Comparison of ENCODE assay signal across 10 cellular contexts in the genomic region with DNA sequence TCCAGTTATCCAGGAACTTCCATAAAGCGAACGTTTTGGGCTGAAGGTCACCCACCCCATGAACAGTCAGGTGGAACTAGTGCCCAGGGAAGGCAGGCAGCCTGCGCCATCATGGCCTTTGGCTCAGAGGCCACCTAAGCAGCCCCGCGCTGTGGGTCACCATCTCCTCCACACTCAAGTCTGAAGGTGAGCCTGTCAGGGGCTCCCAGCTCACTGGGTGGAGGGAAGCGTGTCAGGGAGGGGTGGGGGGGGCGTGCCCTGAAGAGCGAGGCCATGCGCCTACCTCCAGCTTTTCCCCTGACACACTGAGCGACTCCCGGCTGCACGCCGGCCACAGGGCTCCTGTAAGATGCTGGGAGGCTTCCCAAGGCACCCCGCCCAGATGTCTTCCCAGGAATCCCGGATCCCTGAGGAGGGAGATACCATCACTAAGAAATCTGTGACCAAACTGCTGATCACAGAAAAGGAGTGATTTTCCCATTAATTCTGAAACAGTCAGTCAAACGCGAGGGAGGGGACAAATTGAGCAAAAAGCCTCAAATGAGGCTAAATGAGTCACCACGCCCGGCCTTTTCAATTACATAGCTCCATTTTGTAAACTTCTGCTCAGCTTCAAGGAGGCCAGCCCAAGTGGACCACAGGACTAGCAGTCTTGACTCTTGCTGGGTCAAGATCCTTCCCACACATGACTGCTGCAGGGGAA. TPM values are rescaled to one million over a fixed set of nuclear protein-coding genes. Genes with fewer than 3 reads are reported as not detected.
A peak's percentile ranks its signal among the peaks of the same experiment; 100 is the strongest.
DNase-seq lines count a peak whose midpoint lies in the region; ATAC-seq and TF ChIP-seq lines count a peak whose summit lies in the region.
"Had no signal": no experiment of that assay in that cellular context is flagged by ENCODE, and none has a peak within 500 bp of the region (broad histone marks: within the 10 kb centered on the region; RNA-seq: fewer than 3 reads in every experiment).

No MANE protein-coding gene starts in this region.

- H3K4me1 ChIP-seq in aorta (ENCODE audit: control insufficient read depth in 1 of 2, insufficient read depth in 2 of 2, low read length in 2 of 2): no peaks in the 10 kb centered on the region

- intact Hi-C loops in aorta (cut with DNase I): no loop called here

- POLR2A ChIA-PET in GM10248 (lab: Yijun Ruan, JAX): interaction anchor here (1.0 to 1.7 kb wide), 5 partner anchors 19 to 90 kb away, joined by 3 to 14 read pairs (median 6); partner anchors contain the start of genes MIF4GD and SLC25A19

- 85 to 87% methylated on average over 19 of the region's 19 CpGs for WGBS in aorta, 2 donors

- peaks cover 11% of the 10 kb centered on the region for H3K36me3 Mint-ChIP-seq in activated naive CD8-positive, alpha-beta T cell treated with anti-CD3 and anti-CD28 coated beads for 36 hours
- peaks cover 13% of the 10 kb centered on the region for H3K36me3 Mint-ChIP-seq in osteocyte (ENCODE audit: unreplicated experiment)
- H3K36me3 Mint-ChIP-seq: natural killer cell had no signal

- ATAC-seq in aorta (ENCODE audit: low FRiP score): no peak

- TF ChIP-seq CTCF in GM10248 (IDR thresholded peaks at IDR 0.05; ENCODE audit: control extremely low read depth, extremely low read depth, low read depth, missing control alignments) (no peak), osteocyte (IDR thresholded peaks at IDR 0.05) (no peak), GM10266 (IDR thresholded peaks at IDR 0.05; ENCODE audit: control insufficient read depth, insufficient read depth, low read depth, missing control alignments) (no peak)

- peak overlapping the region; percentile 84 for H3K27ac Mint-ChIP-seq in activated naive CD8-positive, alpha-beta T cell treated with anti-CD3 and anti-CD28 coated beads for 36 hours
- H3K27ac Mint-ChIP-seq in osteocyte (ENCODE audit: unreplicated experiment): peak overlapping the region; percentile 34

- peaks cover 0 to 2% of the 10 kb centered on the region in 2 donors for H3K36me3 ChIP-seq in aorta (ENCODE audit: control insufficient read depth in 1 of 2, insufficient read depth in 2 of 2, low read length in 1 of 2)

- no peaks in the 10 kb centered on the region for H3K27me3 ChIP-seq in aorta (ENCODE audit: control insufficient read depth in 1 of 2, insufficient read depth in 2 of 2, low read length in 1 of 2)

- peaks cover 27% of the 10 kb centered on the region for H3K4me1 Mint-ChIP-seq in activated naive CD8-positive, alpha-beta T cell treated with anti-CD3 and anti-CD28 coated beads for 36 hours
- H3K4me1 Mint-ChIP-seq in osteocyte (ENCODE audit: unreplicated experiment): no peaks in the 10 kb centered on the region

- H3K4me3 Mint-ChIP-seq in activated naive CD8-positive, alpha-beta T cell treated with anti-CD3 and anti-CD28 coated beads for 36 hours: no peak overlapping the region
- no peak overlapping the region for H3K4me3 Mint-ChIP-seq in osteocyte (ENCODE audit: unreplicated experiment)
- H3K4me3 Mint-ChIP-seq: natural killer cell had no signal

- no peaks in the 10 kb centered on the region for H3K9me3 ChIP-seq in aorta (ENCODE audit: control insufficient read depth, low read length)

- no peaks in the 10 kb centered on the region for H3K9me3 Mint-ChIP-seq in activated naive CD8-positive, alpha-beta T cell treated with anti-CD3 and anti-CD28 coated beads for 36 hours
- H3K9me3 Mint-ChIP-seq in osteocyte (ENCODE audit: unreplicated experiment): no peaks in the 10 kb centered on the region
- H3K9me3 Mint-ChIP-seq: natural killer cell had no signal

- CTCF ChIA-PET in GM10248 (lab: Yijun Ruan, JAX): interaction anchor here (0.7 to 2.9 kb wide), 15 partner anchors 8 to 202 kb away, joined by 3 to 12 read pairs (median 4); partner anchors contain the start of genes MIF4GD and SLC25A19

- H3K27ac ChIP-seq in aorta (ENCODE audit: low read depth in 1 of 2, low read length in 2 of 2): no peak overlapping the region

- H3K4me3 ChIP-seq in aorta (ENCODE audit: low read length in 2 of 2): no peak overlapping the region

- DNase-seq in GM10248 (ENCODE audit: extremely low spot score): peak; percentile 56
- DNase-seq in LHCN-M2 (ENCODE audit: low read depth): peak; percentile 42
- DNase-seq in activated naive CD8-positive, alpha-beta T cell treated with anti-CD3 and anti-CD28 coated beads for 36 hours: peak; percentile 26
- DNase-seq in osteocyte (ENCODE audit: extremely low spot score, unreplicated experiment): no peak
- no peak for DNase-seq in aorta
- DNase-seq in NCI-H2107 (lab: John Stamatoyannopoulos, UW): no peak
- no peak for DNase-seq in GM10266 (ENCODE audit: extremely low spot score)
- DNase-seq: cortex of kidney, Kasumi-1, natural killer cell had no signal

- no peaks in the 10 kb centered on the region for H3K27me3 Mint-ChIP-seq in activated naive CD8-positive, alpha-beta T cell treated with anti-CD3 and anti-CD28 coated beads for 36 hours
- H3K27me3 Mint-ChIP-seq in osteocyte (ENCODE audit: unreplicated experiment): no peaks in the 10 kb centered on the region

RNA-seq across cellular contexts. Expression of gene SLC25A19, which starts 26.5 kb away (rescaled TPM):
- 7.1 and 8.7 TPM in 2 replicates for total RNA-seq in LHCN-M2 (2014; rRNA removed)
- 7.6 TPM for polyA plus RNA-seq in LHCN-M2 (2012)
- 100 to 1,000 TPM; 103 to 107 TPM for total RNA-seq in activated naive CD8-positive, alpha-beta T cell treated with anti-CD3 and anti-CD28 coated beads for 36 hours
- 8.6 and 12.3 TPM in 2 replicates for total RNA-seq in osteocyte
- 10 to 100 TPM in 1 of 2 donors, 1 to 10 TPM in 1; 8.0 to 15.7 TPM for total RNA-seq in aorta
- polyA plus RNA-seq in aorta: 1 to 10 TPM; 5.0 to 7.8 TPM

RNA-seq across cellular contexts. Expression of gene MIF4GD, which starts 44.7 kb away (rescaled TPM):
- total RNA-seq in LHCN-M2 (2014; rRNA removed) (4.2 and 8.6 TPM in 2 replicates), osteocyte (25.4 and 27.9 TPM in 2 replicates), aorta (10 to 100 TPM; 26.2 to 27.4 TPM)
- 8.5 TPM for polyA plus RNA-seq in LHCN-M2 (2012)
- 10 to 100 TPM; 35.3 to 38.1 TPM for total RNA-seq in activated naive CD8-positive, alpha-beta T cell treated with anti-CD3 and anti-CD28 coated beads for 36 hours
- 10 to 100 TPM; 27.7 to 33.0 TPM for polyA plus RNA-seq in aorta

RNA-seq across cellular contexts. Expression of gene MRPS7, which starts 54.0 kb away (rescaled TPM):
- total RNA-seq in LHCN-M2 (2014; rRNA removed): 52.4 and 58.4 TPM in 2 replicates
- polyA plus RNA-seq in LHCN-M2 (2012): 73.1 TPM
- 10 to 100 TPM; 93.5 to 96.9 TPM for total RNA-seq in activated naive CD8-positive, alpha-beta T cell treated with anti-CD3 and anti-CD28 coated beads for 36 hours
- 49.6 and 50.4 TPM in 2 replicates for total RNA-seq in osteocyte
- total RNA-seq in aorta: 10 to 100 TPM; 24.6 to 26.6 TPM
- polyA plus RNA-seq in aorta: 10 to 100 TPM; 37.9 to 38.8 TPM

RNA-seq across cellular contexts. Expression of gene GGA3, which starts 54.3 kb away (rescaled TPM):
- total RNA-seq in LHCN-M2 (2014; rRNA removed): 14.7 and 18.5 TPM in 2 replicates
- 12.7 TPM for polyA plus RNA-seq in LHCN-M2 (2012)
- 10 to 100 TPM; 63.7 to 72.0 TPM for total RNA-seq in activated naive CD8-positive, alpha-beta T cell treated with anti-CD3 and anti-CD28 coated beads for 36 hours
- 34.3 and 34.6 TPM in 2 replicates for total RNA-seq in osteocyte
- total RNA-seq in aorta: 10 to 100 TPM; 38.9 to 51.0 TPM
- polyA plus RNA-seq in aorta: 10 to 100 TPM in 1 of 2 donors, 1 to 10 TPM in 1; 5.6 to 30.8 TPM

Comparison
In these comparisons a context has a peak if more than half of its experiments do, and no peak if none do; other contexts are left out.
1. DNase-seq: peak in GM10248 (single experiment), LHCN-M2 (single experiment) and activated naive CD8-positive, alpha-beta T cell treated with anti-CD3 and anti-CD28 coated beads for 36 hours (single experiment); none in osteocyte (single experiment), aorta (0 of 2), NCI-H2107 (single experiment) and GM10266 (single experiment).